8 cellular contexts compared by ENCODE assay signal in the genomic region with DNA sequence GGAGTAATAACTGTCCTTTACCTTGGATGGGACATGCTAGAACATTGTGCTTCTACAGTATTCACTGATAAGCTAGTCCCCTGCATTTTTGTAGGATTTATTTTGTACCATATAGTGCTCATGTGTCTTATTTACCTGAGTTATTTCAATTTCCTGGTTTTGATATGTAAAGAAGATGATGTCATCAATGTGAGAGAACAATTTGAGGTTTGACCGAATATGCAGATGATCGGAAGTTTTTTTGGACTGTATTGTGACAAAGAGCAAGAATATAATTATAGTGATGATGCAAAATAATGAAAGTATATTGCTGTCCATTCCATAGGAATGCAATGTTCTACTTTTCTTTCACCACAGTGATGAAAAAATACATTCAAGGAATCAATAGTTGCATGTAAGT.
"Had no signal": no experiment of that assay in that cellular context is flagged by ENCODE, and none has a peak within 500 bp of the region (broad histone marks: within the 10 kb centered on the region; RNA-seq: fewer than 3 reads in every experiment).

No MANE protein-coding gene starts in this region.

- FAIRE-seq: HTR-8/SVneo, K562 had no signal

- H3K27ac Mint-ChIP-seq: IgD-negative memory B cell had no signal

- H3K4me3 Mint-ChIP-seq: IgD-negative memory B cell had no signal

- H3K9ac ChIP-seq: KMS-11 had no signal

- H3K36me3 Mint-ChIP-seq: IgD-negative memory B cell had no signal

- DNase-seq: IMR-90, KBM-7, KG1 had no signal

- ATAC-seq: K562 had no signal

- H3K27me3 Mint-ChIP-seq: IgD-negative memory B cell had no signal

- H3K4me2 ChIP-seq: KMS-11 had no signal

- H3K4me3 ChIP-seq: K562 had no signal

- H3K4me1 Mint-ChIP-seq: IgD-negative memory B cell had no signal

- H3K27ac ChIP-seq: HL-60, KMS-11 had no signal
